8 cellular contexts compared by ENCODE assay signal in the genomic region with DNA sequence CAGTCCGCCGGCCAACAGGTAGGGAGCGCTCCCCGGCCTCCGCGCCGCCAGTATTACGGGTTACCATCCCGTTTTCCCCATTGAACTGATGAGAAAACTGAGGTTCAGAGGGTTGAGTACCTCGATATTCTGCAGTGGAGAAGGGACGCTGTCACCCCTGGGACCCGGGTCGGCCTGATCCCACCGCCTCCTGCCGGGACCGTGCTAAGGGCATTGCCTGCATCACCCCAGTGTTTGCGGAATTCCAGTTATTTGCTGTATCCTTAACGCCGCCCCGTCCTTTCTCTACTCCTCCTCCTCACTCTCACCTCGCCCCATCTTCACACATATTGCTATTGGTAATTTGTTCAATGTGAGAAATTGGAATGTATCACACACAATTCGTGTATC. TPM values are rescaled to one million over a fixed set of nuclear protein-coding genes. Genes with fewer than 3 reads are reported as not detected.
A peak's percentile ranks its signal among the peaks of the same experiment; 100 is the strongest.
DNase-seq lines count a peak whose midpoint lies in the region; ATAC-seq and TF ChIP-seq lines count a peak whose summit lies in the region.

No MANE protein-coding gene starts in this region.

- DNase-seq in EH (ENCODE audit: low read depth) (peak; percentile 47), SJSA1 (ENCODE audit: low read depth in 1 of 2, low spot score in 2 of 2) (no peak), fibroblast of mammary gland (ENCODE audit: low read depth) (no peak), psoas muscle (peak in 1 of 2 donors; percentile 54), GM19238 (ENCODE audit: insufficient read length, low spot score) (no peak)

- peaks cover 58% of the 10 kb centered on the region for H3K4me1 ChIP-seq in SJSA1 (replicated peaks)
- H3K4me1 ChIP-seq in psoas muscle = peaks cover 5% of the 10 kb centered on the region

- WGBS in psoas muscle, 3 donors = 2% methylated on average over 22 of the region's 22 CpGs

- H3K4me3 ChIP-seq in SJSA1 = peak overlapping the region; percentile 73
- peak overlapping the region; percentile 60 for H3K4me3 ChIP-seq in fibroblast of mammary gland (ENCODE audit: control insufficient read depth, low read depth, low read length)
- H3K4me3 ChIP-seq in psoas muscle = peak overlapping the region; percentile 85

- H3K27me3 ChIP-seq in SJSA1 (replicated peaks) (no peaks in the 10 kb centered on the region), psoas muscle (ENCODE audit: insufficient read depth in 3 of 3, low read length in 2 of 3) (peaks cover 0 to 12% (median 2%) of the 10 kb centered on the region in 3 donors)

- H3K36me3 ChIP-seq in SJSA1 (0 out of 2 replicates have a peak, but pooled peaks cover 8% of the 10 kb centered on the region), psoas muscle (ENCODE audit: insufficient read depth in 1 of 2, low read depth in 1 of 2) (no peaks in the 10 kb centered on the region)

- intact Hi-C loops in psoas muscle (cut with DNase I) = loop anchor here in 1 of 2 donors (5.0 kb wide), 1 partner anchor 59 kb away; no protein-coding TSS in a partner anchor

- no peak overlapping the region for H3K27ac ChIP-seq in SJSA1
- no peak overlapping the region for H3K27ac ChIP-seq in psoas muscle

- no peak for TF ChIP-seq CTCF in fibroblast of mammary gland (conservative IDR thresholded peaks at IDR 0.05; ENCODE audit: control insufficient read depth, insufficient read depth, low read depth, low read length)
- no peak for TF ChIP-seq CTCF in psoas muscle (IDR thresholded peaks at IDR 0.05)

- H3K9me3 ChIP-seq in SJSA1 (replicated peaks) (no peaks in the 10 kb centered on the region), psoas muscle (no peaks in the 10 kb centered on the region)

- ATAC-seq in psoas muscle (peak in 1 of 4 donors; percentile 14), GM19328 (IDR thresholded peaks at IDR 0.05; ENCODE audit: unreplicated experiment) (no peak), GM18909 (IDR thresholded peaks at IDR 0.05; ENCODE audit: poor library complexity, unreplicated experiment) (no peak), HG03196 (IDR thresholded peaks at IDR 0.05; ENCODE audit: unreplicated experiment) (no peak)

RNA-seq across cellular contexts. Expression of gene A4GALT, which starts 0.4 kb away (rescaled TPM):
- 11.2 and 12.3 TPM in 2 replicates for total RNA-seq in SJSA1 (2014; rRNA removed; shearing (Covaris generic))
- total RNA-seq in psoas muscle = 10 to 100 TPM; 11.2 to 28.8 (median 18.3) TPM
- 10 to 100 TPM in 2 of 3 donors, 1 to 10 TPM in 1; 6.5 to 24.7 (median 13.0) TPM for polyA plus RNA-seq in psoas muscle
